9 cellular contexts compared by ENCODE assay signal in genomic region chr11:117876049-117876340, GRCh38. TPM values are rescaled to one million over a fixed set of nuclear protein-coding genes. Genes with fewer than 3 reads are reported as not detected.
DNase-seq lines count a peak whose midpoint lies in the region; ATAC-seq and TF ChIP-seq lines count a peak whose summit lies in the region.
"Had no signal": no experiment of that assay in that cellular context is flagged by ENCODE, and none has a peak within 500 bp of the region (broad histone marks: within the 10 kb centered on the region; RNA-seq: fewer than 3 reads in every experiment).

No MANE protein-coding gene starts in this region.

- H3K27me3 ChIP-seq in H7 (ENCODE audit: control insufficient read depth, insufficient read depth, low read length): peaks cover 39% of the 10 kb centered on the region
- no peaks in the 10 kb centered on the region for H3K27me3 ChIP-seq in right atrium auricular region

- peak overlapping the region; percentile 72 for H3K4me3 ChIP-seq in H7 (ENCODE audit: insufficient read depth, low read depth, low read length)
- peak overlapping the region; percentile 55 to 63 for H3K4me3 ChIP-seq in right atrium auricular region

- H3K36me3 ChIP-seq in H7 (replicated peaks; ENCODE audit: control insufficient read depth, insufficient read depth, low read length) (no peaks in the 10 kb centered on the region), right atrium auricular region (no peaks in the 10 kb centered on the region)

- DNase-seq in H7 (no peak), right atrium auricular region (ENCODE audit: low spot score) (no peak), sciatic nerve (ENCODE audit: low spot score) (no peak), dermis blood vessel endothelial cell (no peak), AML-193 (lab: John Stamatoyannopoulos, UW) (no peak)
- no peak for DNase-seq in NK-92 treated with Interleukin-12 subunit alpha and Interleukin-12 subunit beta, amount 100 ng/mL, for 24 hours (lab: John Stamatoyannopoulos, UW)
- DNase-seq in activated CD4-positive, CD25-positive, alpha-beta regulatory T cell (lab: John Stamatoyannopoulos, UW): no peak

- no peaks in the 10 kb centered on the region for H3K9me3 ChIP-seq in right atrium auricular region

- TF ChIP-seq CTCF in VCaP (conservative IDR thresholded peaks at IDR 0.05) (no peak), right atrium auricular region (IDR thresholded peaks at IDR 0.05) (no peak)

- ATAC-seq in sciatic nerve: peak; percentile 6

- intact Hi-C loops in sciatic nerve (cut with DNase I): no loop called here

- H3K27ac ChIP-seq in VCaP (peak overlapping the region; percentile 19; the same call in 1 of the 2 replicates), right atrium auricular region (peak overlapping the region; percentile 67 to 83)

- peaks cover 0 to 56% of the 10 kb centered on the region in 2 donors for H3K4me1 ChIP-seq in right atrium auricular region

RNA-seq across cellular contexts. Expression of gene FXYD6, which starts 0.5 kb away (rescaled TPM):
- total RNA-seq in H7 (2014; rRNA removed; shearing (Covaris generic)): 17.8 and 32.8 TPM in 2 replicates
- total RNA-seq in right atrium auricular region: 10 to 100 TPM; 28.6 to 42.6 TPM
- 141 TPM for total RNA-seq in sciatic nerve
- 1.1 and 1.7 TPM in 2 replicates for total RNA-seq in dermis blood vessel endothelial cell
- total RNA-seq: fibroblast of villous mesenchyme had no signal

RNA-seq across cellular contexts. Expression of gene FXYD2, which starts 51.5 kb away (rescaled TPM):
- total RNA-seq in H7 (2014; rRNA removed; shearing (Covaris generic)): 0.07 and 0.66 TPM in 2 replicates
- total RNA-seq in right atrium auricular region (under 1 TPM; 0.59 to 0.78 TPM), sciatic nerve (6.6 TPM), dermis blood vessel endothelial cell (0.74 and 4.6 TPM in 2 replicates)
- total RNA-seq: fibroblast of villous mesenchyme had no signal

RNA-seq across cellular contexts. Expression of gene TMPRSS13, which starts 53.2 kb away (rescaled TPM):
- total RNA-seq in H7 (2014; rRNA removed; shearing (Covaris generic)): 0.31 TPM in 1 of 2 replicates, not detected in the other
- total RNA-seq in right atrium auricular region (not detected), sciatic nerve (0.58 TPM), dermis blood vessel endothelial cell (not detected in 2 replicates)
- total RNA-seq: fibroblast of villous mesenchyme had no signal
